ENCODE assay signal across 8 cellular contexts in genomic region chr7:90346326-90347125, GRCh38. TPM values are rescaled to one million over a fixed set of nuclear protein-coding genes. Genes with fewer than 3 reads are reported as not detected.
A peak's percentile ranks its signal among the peaks of the same experiment; 100 is the strongest.
DNase-seq lines count a peak whose midpoint lies in the region; ATAC-seq and TF ChIP-seq lines count a peak whose summit lies in the region.

GTPBP10 (plus strand) TSS chr7:90346716; CDS start chr7:90346742, 26 bp downstream.

- TF ChIP-seq POLR2A in prostate gland (IDR thresholded peaks at IDR 0.05): peak; percentile 65

- H3K4me1 ChIP-seq in prostate gland (replicated peaks): peaks cover 7% of the 10 kb centered on the region
- peaks cover 2% of the 10 kb centered on the region for H3K4me1 ChIP-seq in urinary bladder (ENCODE audit: insufficient read depth)

- in situ Hi-C loops in GM13977 (cut with MboI; ENCODE audit: low pct_unique_long_range_greater_than_20kb, low sequenced_read_pairs, unreplicated experiment): no loop called here

- under 1% methylated on average over 38 of the region's 38 CpGs for WGBS in prostate gland
- under 1% methylated on average over 38 of the region's 38 CpGs for WGBS in urinary bladder

- H3K27me3 ChIP-seq in prostate gland (replicated peaks; ENCODE audit: insufficient read depth): no peaks in the 10 kb centered on the region

- DNase-seq in GM13977 (ENCODE audit: low spot score): peak; percentile 90
- DNase-seq in NCI-H146 treated with DMSO at 0.1 percent for 48 hours (lab: John Stamatoyannopoulos, UW; ENCODE audit: unreplicated experiment): peak; percentile 85
- DNase-seq in amygdala (lab: John Stamatoyannopoulos, UW): peak; percentile 45 to 94 (median 84)
- peak; percentile 96 for DNase-seq in left ventricle myocardium superior
- peak; percentile 91 for DNase-seq in prostate gland (ENCODE audit: low spot score)

- ATAC-seq in HG02884 (IDR thresholded peaks at IDR 0.05; ENCODE audit: unreplicated experiment) (peak; percentile 92), left ventricle myocardium superior (peak; percentile 100)

- peak within 1 kb of the TSS; percentile 57 to 70 for H3K4me3 ChIP-seq in prostate gland
- H3K4me3 ChIP-seq in urinary bladder (ENCODE audit: low read depth, low read length): peak within 1 kb of the TSS; percentile 85

- H3K27ac ChIP-seq in prostate gland (peak within 1 kb of the TSS; percentile 83 to 87), urinary bladder (ENCODE audit: low read depth) (peak within 1 kb of the TSS; percentile 87)

- no peaks in the 10 kb centered on the region for H3K9me3 ChIP-seq in prostate gland

- intact Hi-C loops in T-helper 1 cell treated with Interleukin-12 subunit alpha and Interleukin-12 subunit beta and Interleukin-4 antibody, amounts not matched to agents 30 ng/mL and 1 ng/mL, for 36 hours (cut with micrococcal nuclease): loop anchor here (1.0 to 5.0 kb wide), 9 partner anchors 57 to 1901 kb away; partner anchors contain the start of genes AKAP9, ANKIB1, CFAP69 and CLDN12
- intact Hi-C loops in left ventricle myocardium superior (cut with micrococcal nuclease): loop anchor here (5.0 kb wide), 1 partner anchor 56 kb away; the partner anchor contains the start of gene CLDN12
- intact Hi-C loops in prostate gland (cut with DNase I): loop anchor here (5.0 kb wide), 1 partner anchor 56 kb away; the partner anchor contains the start of gene CLDN12

- H3K36me3 ChIP-seq in prostate gland: no peaks in the 10 kb centered on the region
- no peaks in the 10 kb centered on the region for H3K36me3 ChIP-seq in urinary bladder (ENCODE audit: insufficient read depth)

- TF ChIP-seq CTCF in GM13977 (IDR thresholded peaks at IDR 0.05; ENCODE audit: extremely low read depth, insufficient read depth, missing control alignments) (peak; percentile 76), prostate gland (IDR thresholded peaks at IDR 0.05) (peak; percentile 39 to 94 (median 73))

RNA-seq across cellular contexts. Expression of gene GTPBP10, which starts in this region (rescaled TPM):
- 23.2 and 27.4 TPM in 2 replicates for total RNA-seq in T-helper 1 cell treated with Interleukin-12 subunit alpha and Interleukin-12 subunit beta and Interleukin-4 antibody, amounts not matched to agents 30 ng/mL and 1 ng/mL, for 36 hours
- 25.9 TPM for total RNA-seq in left ventricle myocardium superior
- 10 to 100 TPM; 16.2 to 20.4 TPM for total RNA-seq in prostate gland
- total RNA-seq in urinary bladder: 32.9 TPM
- 8.2 TPM for polyA plus RNA-seq in urinary bladder

Comparison
In these comparisons a context has a peak if more than half of its experiments do, and no peak if none do; other contexts are left out.
1. Peak in every context shown above with its lines: DNase-seq, ATAC-seq, H3K4me3 ChIP-seq and H3K27ac ChIP-seq.